In genomic region chr7:139620676-139621344, GRCh38 we compare ENCODE assay signal across 9 cellular contexts.
DNase-seq lines count a peak whose midpoint lies in the region; ATAC-seq and TF ChIP-seq lines count a peak whose summit lies in the region.
"Had no signal": no experiment of that assay in that cellular context is flagged by ENCODE, and none has a peak within 500 bp of the region (broad histone marks: within the 10 kb centered on the region; RNA-seq: fewer than 3 reads in every experiment).

No MANE protein-coding gene starts in this region.

- H3K9me3 ChIP-seq in smooth muscle cell (replicated peaks; ENCODE audit: low read depth): no peaks in the 10 kb centered on the region

- DNase-seq in NCI-H1417 (lab: John Stamatoyannopoulos, UW) (peak; percentile 26 to 67 (median 59)), NCI-H1417 treated with DMSO at 0.1 percent for 48 hours (lab: John Stamatoyannopoulos, UW) (no peak), NCI-H345 (lab: John Stamatoyannopoulos, UW) (peak; percentile 68), activated T-cell treated with anti-CD3 and anti-CD28 coated beads for 1 hour (ENCODE audit: low read depth) (peak; percentile 49), fibroblast of villous mesenchyme (ENCODE audit: low read depth) (peak; percentile 18), smooth muscle cell (lab: John Stamatoyannopoulos, UW; ENCODE audit: unreplicated experiment) (no peak)

- no peak overlapping the region for H3K27ac ChIP-seq in smooth muscle cell (ENCODE audit: low read depth)

- TF ChIP-seq CTCF in fibroblast of villous mesenchyme (IDR thresholded peaks at IDR 0.05; ENCODE audit: insufficient read depth, low read depth, low read length) (peak; percentile 80), smooth muscle cell (IDR thresholded peaks at IDR 0.05; ENCODE audit: borderline replicate concordance, insufficient read depth, poor library complexity, severe bottlenecking) (peak; percentile 61)

- WGBS in smooth muscle cell (ENCODE audit: low lambda C conversion rate): 78% methylated on average over 10 of the region's 10 CpGs

- H3K4me2 ChIP-seq in smooth muscle cell: no peak overlapping the region
- H3K4me2 ChIP-seq: BLaER1 treated with 17β-estradiol and CSF1 and Interleukin-3, amounts not matched to agents 10 nM and 100 nM had no signal

- H2AFZ ChIP-seq in smooth muscle cell (ENCODE audit: low read depth): no peak overlapping the region

- no peak overlapping the region for H3K9ac ChIP-seq in smooth muscle cell (ENCODE audit: low read depth)

- H3K4me1 ChIP-seq in smooth muscle cell (ENCODE audit: low read depth): no peaks in the 10 kb centered on the region

- H3K27me3 ChIP-seq in smooth muscle cell (ENCODE audit: low read depth): no peaks in the 10 kb centered on the region
- H3K27me3 ChIP-seq: BLaER1 treated with 17β-estradiol and CSF1 and Interleukin-3, amounts not matched to agents 10 nM and 100 nM had no signal

- H3K4me3 ChIP-seq in fibroblast of villous mesenchyme (ENCODE audit: low read depth, low read length) (no peak overlapping the region), smooth muscle cell (no peak overlapping the region)
- H3K4me3 ChIP-seq: BLaER1 treated with 17β-estradiol and CSF1 and Interleukin-3, amounts not matched to agents 10 nM and 100 nM had no signal

- H3F3A ChIP-seq in smooth muscle cell (ENCODE audit: low read depth): no peaks in the 10 kb centered on the region

- H4K20me1 ChIP-seq in smooth muscle cell (ENCODE audit: low read depth): no peaks in the 10 kb centered on the region
- H4K20me1 ChIP-seq: BLaER1 treated with 17β-estradiol and CSF1 and Interleukin-3, amounts not matched to agents 10 nM and 100 nM had no signal

- ATAC-seq in HG02571 (IDR thresholded peaks at IDR 0.05; ENCODE audit: unreplicated experiment): peak; percentile 54
- no peak for ATAC-seq in GM21717 (IDR thresholded peaks at IDR 0.05; ENCODE audit: unreplicated experiment)

- no peaks in the 10 kb centered on the region for H3K79me2 ChIP-seq in smooth muscle cell (ENCODE audit: low read depth)

- H3K36me3 ChIP-seq in smooth muscle cell (ENCODE audit: low read depth): no peaks in the 10 kb centered on the region

Comparison
In these comparisons a context has a peak if more than half of its experiments do, and no peak if none do; other contexts are left out.
1. DNase-seq: peak in NCI-H1417 (3 of 3), NCI-H345 (single experiment), activated T-cell treated with anti-CD3 and anti-CD28 coated beads for 1 hour (single experiment) and fibroblast of villous mesenchyme (single experiment); none in NCI-H1417 treated with DMSO at 0.1 percent for 48 hours (single experiment) and smooth muscle cell (single experiment).